In genomic region chr4:139943277-139943676, GRCh38 we compare ENCODE assay signal across 19 cellular contexts.
DNase-seq lines count a peak whose midpoint lies in the region; ATAC-seq and TF ChIP-seq lines count a peak whose summit lies in the region.
"Had no signal": no experiment of that assay in that cellular context is flagged by ENCODE, and none has a peak within 500 bp of the region (broad histone marks: within the 10 kb centered on the region; RNA-seq: fewer than 3 reads in every experiment).

No MANE protein-coding gene starts in this region.

- CTCF ChIA-PET in Caco-2 (lab: Charles Lee): no interaction called here
- CTCF ChIA-PET in activated CD4-positive, alpha-beta T cell treated with anti-CD3 and anti-CD28 coated beads for 36 hours (lab: Charles Lee): no interaction called here

- intact Hi-C loops in Caco-2 (cut with micrococcal nuclease; ENCODE audit: unreplicated experiment): no loop called here
- intact Hi-C loops in activated CD4-positive, alpha-beta T cell treated with anti-CD3 and anti-CD28 coated beads for 36 hours (cut with DNase I, micrococcal nuclease): no loop called here
- intact Hi-C loops in left colon (cut with DNase I, micrococcal nuclease): no loop called here

- POLR2A ChIA-PET in Caco-2 (lab: Charles Lee): no interaction called here
- POLR2A ChIA-PET in activated CD4-positive, alpha-beta T cell treated with anti-CD3 and anti-CD28 coated beads for 36 hours (lab: Charles Lee): interaction anchor here (0.6 to 0.7 kb wide), 2 partner anchors 14 to 27 kb away, joined by 3 read pairs; no protein-coding TSS in a partner anchor

- H3K9me3 Mint-ChIP-seq in Caco-2 (ENCODE audit: unreplicated experiment): no peaks in the 10 kb centered on the region
- H3K9me3 Mint-ChIP-seq in endodermal cell: peaks cover 5% of the 10 kb centered on the region
- H3K9me3 Mint-ChIP-seq in nephron: no peaks in the 10 kb centered on the region
- H3K9me3 Mint-ChIP-seq in activated CD4-positive, alpha-beta T cell treated with anti-CD3 and anti-CD28 coated beads for 36 hours (ENCODE audit: low read depth): no peaks in the 10 kb centered on the region

- no peaks in the 10 kb centered on the region for H3K27me3 Mint-ChIP-seq in Caco-2 (ENCODE audit: insufficient read depth, unreplicated experiment)
- no peaks in the 10 kb centered on the region for H3K27me3 Mint-ChIP-seq in endodermal cell (ENCODE audit: insufficient read depth)
- H3K27me3 Mint-ChIP-seq in nephron (ENCODE audit: low read depth): no peaks in the 10 kb centered on the region
- H3K27me3 Mint-ChIP-seq in activated CD4-positive, alpha-beta T cell treated with anti-CD3 and anti-CD28 coated beads for 36 hours: no peaks in the 10 kb centered on the region

- no peak overlapping the region for H3K27ac ChIP-seq in endodermal cell (ENCODE audit: low read depth, low read length)

- H3K4me1 Mint-ChIP-seq in Caco-2 (ENCODE audit: low read depth, unreplicated experiment): peaks cover 13% of the 10 kb centered on the region
- H3K4me1 Mint-ChIP-seq in endodermal cell: peaks cover 21% of the 10 kb centered on the region
- peaks cover 37% of the 10 kb centered on the region for H3K4me1 Mint-ChIP-seq in nephron
- H3K4me1 Mint-ChIP-seq in activated CD4-positive, alpha-beta T cell treated with anti-CD3 and anti-CD28 coated beads for 36 hours: peaks cover 8% of the 10 kb centered on the region

- H3K36me3 Mint-ChIP-seq in Caco-2 (ENCODE audit: insufficient read depth, unreplicated experiment) (peaks cover 8% of the 10 kb centered on the region), endodermal cell (ENCODE audit: low read depth) (peaks cover 7% of the 10 kb centered on the region), nephron (ENCODE audit: low read depth) (peaks cover 3% of the 10 kb centered on the region)
- no peaks in the 10 kb centered on the region for H3K36me3 Mint-ChIP-seq in activated CD4-positive, alpha-beta T cell treated with anti-CD3 and anti-CD28 coated beads for 36 hours (ENCODE audit: low read depth)

- peak overlapping the region; percentile 51 for H3K4me3 Mint-ChIP-seq in Caco-2 (ENCODE audit: unreplicated experiment)
- H3K4me3 Mint-ChIP-seq in endodermal cell: peak overlapping the region; percentile 34
- no peak overlapping the region for H3K4me3 Mint-ChIP-seq in nephron
- no peak overlapping the region for H3K4me3 Mint-ChIP-seq in activated CD4-positive, alpha-beta T cell treated with anti-CD3 and anti-CD28 coated beads for 36 hours

- BruUV-seq in Caco-2 (replicated peaks; lab: Mats Ljungman, UMichigan): no TSS peak

- H3K36me3 ChIP-seq in Caco-2 (ENCODE audit: control insufficient read depth, insufficient read depth, low read length) (no peaks in the 10 kb centered on the region), endodermal cell (ENCODE audit: control insufficient read depth, insufficient read depth, low read length) (peaks cover 15% of the 10 kb centered on the region)

- peak overlapping the region; percentile 31 for H3K9ac ChIP-seq in endodermal cell (ENCODE audit: extremely low read depth, low read length, poor library complexity, severe bottlenecking)

- H3K4me1 ChIP-seq in Caco-2: peaks cover 14% of the 10 kb centered on the region
- peaks cover 8% of the 10 kb centered on the region for H3K4me1 ChIP-seq in endodermal cell (ENCODE audit: control insufficient read depth, insufficient read depth, low read length)

- DNase-seq in Caco-2 (peak; percentile 50 to 67), NCI-H82 treated with DMSO at 0.1 percent for 48 hours (lab: John Stamatoyannopoulos, UW; ENCODE audit: unreplicated experiment) (peak; percentile 53), endodermal cell (peak; percentile 79), left colon (no peak), NCI-H524 treated with DMSO at 0.1 percent for 48 hours (lab: John Stamatoyannopoulos, UW) (no peak)
- no peak for DNase-seq in activated CD4-positive, alpha-beta T cell treated with anti-CD3 and anti-CD28 coated beads for 36 hours
- DNase-seq: activated CD8-positive, alpha-beta memory T cell treated with anti-CD3 and anti-CD28 coated beads, Interleukin-2, amount 50 U/mL, for 4 hours; activated gamma-delta T cell; caudate nucleus; erythroblast; left ventricle myocardium superior; mucosa of descending colon; NCI-H1105; nucleus accumbens; right cardiac atrium; stimulated activated CD4-positive, alpha-beta T cell treated with anti-CD3 and anti-CD28 coated beads, Interleukin-15, amount 100 ng/mL, for 24 hours had no signal

- H3K27ac Mint-ChIP-seq in Caco-2 (ENCODE audit: unreplicated experiment) (peak overlapping the region; percentile 78), endodermal cell (peak overlapping the region; percentile 96), nephron (peak overlapping the region; percentile 13 to 83 (median 78))
- no peak overlapping the region for H3K27ac Mint-ChIP-seq in activated CD4-positive, alpha-beta T cell treated with anti-CD3 and anti-CD28 coated beads for 36 hours

- H3K9me3 ChIP-seq in Caco-2 (0 out of 2 replicates have a peak, but pooled peaks cover 3% of the 10 kb centered on the region), endodermal cell (ENCODE audit: control insufficient read depth, low read length) (no peaks in the 10 kb centered on the region)
- H3K9me3 ChIP-seq: mucosa of descending colon had no signal

- no peak for ATAC-seq in activated CD4-positive, alpha-beta T cell treated with anti-CD3 and anti-CD28 coated beads for 36 hours
- no peak for ATAC-seq in left colon
- no peak for ATAC-seq in HG02610 (IDR thresholded peaks at IDR 0.05; ENCODE audit: unreplicated experiment)
- ATAC-seq: HCT116, left ventricle myocardium superior, mucosa of descending colon, right cardiac atrium had no signal

- H3K4me3 ChIP-seq in Caco-2 (ENCODE audit: low read depth, low read length): no peak overlapping the region
- H3K4me3 ChIP-seq in endodermal cell (ENCODE audit: low read length): peak overlapping the region; percentile 69
- H3K4me3 ChIP-seq: mucosa of descending colon had no signal

- no peaks in the 10 kb centered on the region for H3K27me3 ChIP-seq in Caco-2 (replicated peaks; ENCODE audit: control insufficient read depth, insufficient read depth, low read length)
- no peaks in the 10 kb centered on the region for H3K27me3 ChIP-seq in endodermal cell (ENCODE audit: control insufficient read depth, insufficient read depth, low read length, poor library complexity, severe bottlenecking)

- 30 to 44% methylated on average over 2 of the region's 2 CpGs for WGBS in endodermal cell (ENCODE audit: insufficient coverage in 1 of 2, insufficient read length in 1 of 2), 2 experiments

- no peak for TF ChIP-seq CTCF in Caco-2 (IDR thresholded peaks at IDR 0.05; ENCODE audit: insufficient read depth in 1 of 2, low read depth in 1 of 2, low read length in 1 of 2, severe bottlenecking in 1 of 2, unreplicated experiment in 1 of 2)
- TF ChIP-seq CTCF in endodermal cell (conservative IDR thresholded peaks at IDR 0.05): no peak
- TF ChIP-seq CTCF in nephron (IDR thresholded peaks at IDR 0.05; ENCODE audit: unreplicated experiment in 3 of 3): no peak

Comparison
In these comparisons a context has a peak if more than half of its experiments do, and no peak if none do; other contexts are left out.
1. DNase-seq: peak in Caco-2 (2 of 2), NCI-H82 treated with DMSO at 0.1 percent for 48 hours (single experiment) and endodermal cell (single experiment); none in activated CD4-positive, alpha-beta T cell treated with anti-CD3 and anti-CD28 coated beads for 36 hours (single experiment), left colon (0 of 2) and NCI-H524 treated with DMSO at 0.1 percent for 48 hours (single experiment).
2. H3K4me3 Mint-ChIP-seq: peak in Caco-2 (single experiment) and endodermal cell (single experiment); none in nephron (0 of 3) and activated CD4-positive, alpha-beta T cell treated with anti-CD3 and anti-CD28 coated beads for 36 hours (single experiment).